ENCODE assay signal across 8 cellular contexts in the genomic region with DNA sequence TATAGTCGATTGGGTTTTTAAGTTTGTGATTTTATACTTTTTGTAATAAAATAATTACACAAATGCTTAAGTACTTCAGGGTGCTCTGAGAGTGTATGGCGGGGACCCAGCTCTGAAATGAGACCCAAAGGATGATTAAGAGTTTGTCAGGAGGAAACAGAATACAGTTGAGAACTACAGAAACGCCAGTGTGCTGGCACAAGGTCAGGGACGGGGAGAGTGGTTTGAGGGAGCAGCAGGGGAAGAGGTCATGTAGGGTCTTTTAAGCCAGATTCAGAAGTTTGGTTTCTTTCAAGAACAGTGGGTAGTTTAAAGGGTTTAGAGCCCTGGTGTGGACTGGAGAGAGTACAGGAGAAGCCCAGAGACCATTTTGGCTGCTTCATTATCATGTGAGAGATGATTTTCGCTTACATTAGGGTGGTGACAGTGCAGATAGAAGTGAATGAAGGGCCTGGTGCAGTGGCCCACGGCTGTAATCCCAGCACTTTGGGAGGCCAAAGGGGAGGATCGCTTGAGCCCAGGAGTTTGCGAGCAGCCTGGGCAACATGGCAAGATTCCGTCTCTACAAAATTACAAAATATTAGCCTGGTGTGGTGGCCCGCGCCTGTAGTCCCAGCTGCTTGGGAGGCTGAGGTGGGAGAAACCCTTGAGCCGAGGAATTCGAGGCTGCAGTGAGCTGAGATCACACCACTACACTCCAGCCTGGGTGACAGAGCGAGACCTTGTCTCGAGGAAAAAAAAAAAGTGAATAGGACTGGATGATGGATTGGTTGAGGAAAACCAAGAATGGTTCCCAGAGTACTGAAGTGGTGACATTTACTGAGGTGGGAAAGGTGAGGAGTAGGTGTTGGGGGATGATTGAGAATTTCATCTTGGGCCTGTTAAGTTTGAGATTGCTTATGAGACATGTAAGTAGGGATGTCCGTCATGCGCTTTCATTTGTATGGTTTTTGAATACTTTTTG. TPM values are rescaled to one million over a fixed set of nuclear protein-coding genes. Genes with fewer than 3 reads are reported as not detected.
DNase-seq lines count a peak whose midpoint lies in the region; ATAC-seq, FAIRE-seq and TF ChIP-seq lines count a peak whose summit lies in the region.

No MANE protein-coding gene starts in this region.

- H3K9me3 ChIP-seq in GM12878 (replicated peaks; ENCODE audit: control insufficient read depth, insufficient read depth, low read length) (no peaks in the 10 kb centered on the region), HepG2 (ENCODE audit: low read length) (no peaks in the 10 kb centered on the region), thyroid gland (no peaks in the 10 kb centered on the region)

- peak overlapping the region; percentile 78 for H3K4me3 ChIP-seq in Jurkat, Clone E6-1 (ENCODE audit: low read length)
- H3K4me3 ChIP-seq in GM12878 (peak overlapping the region; percentile 88), HepG2 (replicated peaks in 1 of 3; ENCODE audit: insufficient read depth in 1 of 3, low read depth in 2 of 3, low read length in 3 of 3) (peak overlapping the region; percentile 91 to 95 (median 92)), thyroid gland (replicated peaks in 1 of 3) (peak overlapping the region in 2 of 3 donors; percentile 45 to 74)

- TF ChIP-seq POLR2A in GM12878 (IDR thresholded peaks at IDR 0.05; ENCODE audit: low read depth, low read length) (peak; percentile 27; the same call in 1 of the 2 replicates), HepG2 (IDR thresholded peaks at IDR 0.05; ENCODE audit: insufficient read depth in 1 of 2, low read depth in 2 of 2, low read length in 2 of 2) (peak in 1 of 2 experiments; percentile 36; a peak in 1 of 4 replicates), thyroid gland (IDR thresholded peaks at IDR 0.05) (no peak)

- ATAC-seq in GM12878 (no peak), HepG2 (no peak), GM21390 (IDR thresholded peaks at IDR 0.05; ENCODE audit: unreplicated experiment) (no peak)

- in situ Hi-C loops in GM12878 (cut with MboI): no loop called here
- in situ Hi-C loops in HepG2 (cut with HindIII; ENCODE audit: extremely low pct_ligation_motif_present, low pct_unique_long_range_greater_than_20kb): loop anchor here (5.0 kb wide), 1 partner anchor 82 kb away; no protein-coding TSS in a partner anchor

- BruUV-seq in GM12878 (replicated peaks; lab: Mats Ljungman, UMichigan) (no TSS peak), HepG2 (replicated peaks; lab: Mats Ljungman, UMichigan) (no TSS peak)

- H3K4me2 ChIP-seq in GM12878 (ENCODE audit: control insufficient read depth, insufficient read depth) (peak overlapping the region; percentile 84), HepG2 (ENCODE audit: low read depth, low read length) (peak overlapping the region; percentile 96)

- intact Hi-C loops in GM12878 (cut with micrococcal nuclease; ENCODE audit: unreplicated experiment) (loop anchor here (5.0 kb wide), 1 partner anchor 207 kb away; the partner anchor contains the start of gene FAM53C), HepG2 (cut with micrococcal nuclease; ENCODE audit: unreplicated experiment) (loop anchor here (5.0 to 10.0 kb wide), 2 partner anchors 37 to 210 kb away; partner anchors contain the start of genes CDC25C and FAM53C), thyroid gland (cut with DNase I) (loop anchor here (5.0 kb wide), 1 partner anchor 92 kb away; no protein-coding TSS in a partner anchor)

- FAIRE-seq in GM12878 (lab: Jason Lieb, UNC): no peak
- no peak for FAIRE-seq in HepG2 (lab: Jason Lieb, UNC)

- SMC1A ChIA-PET in GM12878 (lab: Charles Lee; ENCODE audit: uncharacterized antibody, unreplicated experiment): interaction anchor here (0.8 to 1.5 kb wide), 7 partner anchors 16 to 94 kb away, joined by 3 to 5 read pairs (median 4); partner anchors contain the start of gene EGR1

- H3K9ac ChIP-seq in GM12878 (ENCODE audit: control insufficient read depth, insufficient read depth, low read length): peak overlapping the region; percentile 98
- peak overlapping the region; percentile 98 for H3K9ac ChIP-seq in HepG2 (ENCODE audit: insufficient read depth, low read depth, low read length)

- H4K20me1 ChIP-seq in GM12878 (ENCODE audit: control insufficient read depth, insufficient read depth) (no peaks in the 10 kb centered on the region), HepG2 (ENCODE audit: insufficient read depth, low read length) (peaks cover 23% of the 10 kb centered on the region)

- WGBS in GM12878 (ENCODE audit: insufficient coverage, insufficient replicate concordance, low lambda C conversion rate, missing lambda C conversion rate): 52% methylated on average over 17 of the region's 17 CpGs
- WGBS in HepG2 (ENCODE audit: low lambda C conversion rate): 15% methylated on average over 17 of the region's 17 CpGs
- 56 to 57% methylated on average over 17 of the region's 17 CpGs for WGBS in thyroid gland, 2 donors

- TF ChIP-seq CTCF in GM12878 (IDR thresholded peaks at IDR 0.05 in 2 of 3, conservative IDR thresholded peaks at IDR 0.05 in 1 of 3; ENCODE audit: control insufficient read depth in 2 of 3, extremely low read depth in 1 of 3, insufficient read depth in 1 of 3, low read depth in 3 of 3, low read length in 3 of 3) (no peak), HepG2 (CRISPR knock-in tag; IDR thresholded peaks at IDR 0.05) (no peak), thyroid gland (IDR thresholded peaks at IDR 0.05) (no peak)

- no peaks in the 10 kb centered on the region for H3K27me3 ChIP-seq in GM12878 (replicated peaks in 1 of 2; ENCODE audit: control insufficient read depth in 2 of 2, insufficient read depth in 2 of 2, low read length in 1 of 2)
- no peaks in the 10 kb centered on the region; a peak in 1 of 5 replicates for H3K27me3 ChIP-seq in HepG2 (ENCODE audit: control insufficient read depth in 1 of 2, insufficient read depth in 2 of 2, low read length in 2 of 2)
- H3K27me3 ChIP-seq in thyroid gland: no peaks in the 10 kb centered on the region

- DNase-seq in AG20443 (ENCODE audit: low spot score) (peak; percentile 34), GM12878 (ENCODE audit: low read depth, low spot score) (no peak), HepG2 (ENCODE audit: low spot score) (no peak), thyroid gland (peak; percentile 12 to 16), HuH-7.5 (ENCODE audit: low spot score) (no peak), NCI-H524 treated with DMSO at 0.1 percent for 48 hours (lab: John Stamatoyannopoulos, UW) (no peak)
- no peak for DNase-seq in Jurkat, Clone E6-1 (ENCODE audit: low read depth, low spot score)

- RAD21 ChIA-PET in GM12878 (lab: Charles Lee; ENCODE audit: unreplicated experiment): interaction anchor here (0.9 to 2.0 kb wide), 4 partner anchors 31 to 475 kb away, joined by 3 to 16 read pairs (median 8); partner anchors contain the start of genes EGR1 and HSPA9

- POLR2A ChIA-PET in GM12878 (lab: Charles Lee) (interaction anchor here (0.6 to 3.4 kb wide), 10 partner anchors 14 to 732 kb away, joined by 3 to 26 read pairs (median 4); partner anchors contain the start of genes EGR1 and HSPA9), HepG2 (lab: Yijun Ruan, JAX) (interaction anchor here (1.4 to 4.1 kb wide), 13 partner anchors 9 to 193 kb away, joined by 3 to 33 read pairs (median 10); partner anchors contain the start of genes EGR1 and HSPA9)

- no peaks in the 10 kb centered on the region; a peak in 1 of 4 replicates for H3K36me3 ChIP-seq in GM12878 (ENCODE audit: control insufficient read depth in 2 of 2, insufficient read depth in 2 of 2, low read length in 1 of 2)
- no peaks in the 10 kb centered on the region; a peak in 1 of 5 replicates for H3K36me3 ChIP-seq in HepG2 (replicated peaks in 1 of 2; ENCODE audit: control insufficient read depth in 1 of 2, insufficient read depth in 2 of 2, low read length in 2 of 2)
- no peaks in the 10 kb centered on the region for H3K36me3 ChIP-seq in thyroid gland

- peaks cover 17% of the 10 kb centered on the region for H3K4me1 ChIP-seq in GM12878 (ENCODE audit: control insufficient read depth, insufficient read depth, low read length)
- H3K4me1 ChIP-seq in HepG2 (ENCODE audit: insufficient read depth, low read length): peaks cover 63% of the 10 kb centered on the region
- H3K4me1 ChIP-seq in thyroid gland: peaks cover 34 to 43% of the 10 kb centered on the region in 2 donors

- TF ChIP-seq EP300 in GM12878 (IDR thresholded peaks at IDR 0.05; ENCODE audit: borderline replicate concordance in 1 of 2, control insufficient read depth in 1 of 2, low read depth in 2 of 2, low read length in 2 of 2) (no peak), HepG2 (IDR thresholded peaks at IDR 0.05; ENCODE audit: low read depth in 2 of 2, low read length in 2 of 2) (no peak), HepG2 (CRISPR knock-in tag; IDR thresholded peaks at IDR 0.05; ENCODE audit: borderline replicate concordance) (no peak)

- no peak for TF ChIP-seq RAD21 in GM12878 (IDR thresholded peaks at IDR 0.05; ENCODE audit: insufficient read depth, low read depth, low read length)
- no peak for TF ChIP-seq RAD21 in HepG2 (CRISPR knock-in tag; IDR thresholded peaks at IDR 0.05)

- peaks cover 83% of the 10 kb centered on the region for H3K79me2 ChIP-seq in GM12878 (ENCODE audit: control insufficient read depth, insufficient read depth, low read length)
- peaks cover 85% of the 10 kb centered on the region for H3K79me2 ChIP-seq in HepG2 (ENCODE audit: insufficient read depth, low read length)

- CTCF ChIA-PET in GM12878 (lab: Yijun Ruan, JAX): interaction anchor here (1.0 to 2.4 kb wide), 10 partner anchors 9 to 199 kb away, joined by 3 to 13 read pairs (median 4); partner anchors contain the start of genes HSPA9 and KDM3B
- CTCF ChIA-PET in HepG2 (lab: Yijun Ruan, JAX; ENCODE audit: low intra/inter-chr PET ratio, low total read pairs): no interaction called here

- H2AFZ ChIP-seq in GM12878 (ENCODE audit: control insufficient read depth, low read depth, low read length) (no peak overlapping the region), HepG2 (ENCODE audit: low read length) (no peak overlapping the region)

- H3K27ac ChIP-seq in GM12878 (ENCODE audit: control insufficient read depth, insufficient read depth): peak overlapping the region; percentile 100
- peak overlapping the region; percentile 98 for H3K27ac ChIP-seq in HepG2 (ENCODE audit: extremely low read length, insufficient read depth, low read length)
- H3K27ac ChIP-seq in thyroid gland: peak overlapping the region; percentile 84 to 99 (median 98)

RNA-seq across cellular contexts. Expression of gene ETF1, which starts 1.4 kb away (rescaled TPM):
- 89.6 TPM for polyA plus RNA-seq in Jurkat, Clone E6-1 (2012; ENCODE audit: insufficient read depth, insufficient read length)
- total RNA-seq in GM12878 (2013; cell fraction: nucleolus; rRNA removed): 30.4 and 34.7 TPM in 2 replicates
- total RNA-seq in GM12878 (2014; rRNA removed) (98.2 and 109 TPM in 2 replicates), GM12878 (2014; rRNA removed; fragmentation: Illumina TruSeq; extraction: Trizol) (110 and 128 TPM in 2 replicates), GM12878 (2021) (130 and 138 TPM in 2 replicates), HepG2 (2016; rRNA removed; fragmentation: Illumina TruSeq; extraction: Trizol) (184 and 270 TPM in 2 replicates), thyroid gland (10 to 100 TPM; 64.9 to 84.9 (median 80.4) TPM)
- polyA plus RNA-seq in GM12878 (2011; ENCODE audit: low read depth): 45.0 TPM
- polyA plus RNA-seq in GM12878 (2011; rRNA removed) (77.4 and 106 TPM in 2 replicates), GM12878 (2014; fragmentation: Illumina TruSeq; extraction: Trizol) (145 and 187 TPM in 2 replicates), GM12878 (2014; fragmentation: Nextera tagmentation; extraction: Ambion mirVana) (10 to 100 TPM; 29.8 to 44.9 TPM), GM12878 (2014; rRNA removed) (84.5 and 123 TPM in 2 replicates), GM12878 (2016; fragmentation: Nextera tagmentation; extraction: Ambion mirVana) (100 to 1,000 TPM; 106 to 111 TPM), HepG2 (2011; rRNA removed) (45.3 and 52.1 TPM in 2 replicates)
- 38.1 and 39.0 TPM in 2 replicates for polyA plus RNA-seq in GM12878 (2011; cell fraction: cytosol; rRNA removed)
- 31.6 and 37.7 TPM in 2 replicates for polyA plus RNA-seq in GM12878 (2011; cell fraction: nucleus; rRNA removed)
- polyA plus RNA-seq in GM12878 (2012): 51.8 and 57.1 TPM in 2 replicates
- polyA minus RNA-seq in GM12878 (2011; rRNA and poly(A)+ RNA removed): 72.4 and 95.8 TPM in 2 replicates
- polyA minus RNA-seq in GM12878 (2011; cell fraction: cytosol; rRNA and poly(A)+ RNA removed): 24.5 and 33.8 TPM in 2 replicates
- polyA minus RNA-seq in GM12878 (2011; cell fraction: nucleus; rRNA and poly(A)+ RNA removed): 15.0 and 19.1 TPM in 2 replicates
- total RNA-seq in HepG2 (2016; cell fraction: cytosol; rRNA removed; fragmentation: Illumina TruSeq; extraction: Trizol; ENCODE audit: low read depth): 51.8 and 53.7 TPM in 2 replicates
- 190 and 264 TPM in 2 replicates for total RNA-seq in HepG2 (2016; cell fraction: insoluble cytoplasmic fraction; rRNA removed; fragmentation: Illumina TruSeq; extraction: Trizol)
- 150 and 153 TPM in 2 replicates for total RNA-seq in HepG2 (2016; cell fraction: membrane; rRNA removed; fragmentation: Illumina TruSeq; extraction: Trizol)
- total RNA-seq in HepG2 (2016; cell fraction: nucleus; rRNA removed; fragmentation: Illumina TruSeq; extraction: Trizol): 90.0 and 98.4 TPM in 2 replicates
- 30.2 and 38.0 TPM in 2 replicates for polyA plus RNA-seq in HepG2 (2011; cell fraction: cytosol; rRNA removed)
- polyA plus RNA-seq in HepG2 (2011; cell fraction: nucleus; rRNA removed): 22.1 and 27.0 TPM in 2 replicates
- polyA plus RNA-seq in HepG2 (2012): 73.5 and 77.9 TPM in 2 replicates
- polyA plus RNA-seq in HepG2 (2016; cell fraction: cytosol; fragmentation: Illumina TruSeq; extraction: Trizol; ENCODE audit: low read depth): 58.4 and 64.0 TPM in 2 replicates
- polyA plus RNA-seq in HepG2 (2016; cell fraction: insoluble cytoplasmic fraction; fragmentation: Illumina TruSeq; extraction: Trizol; ENCODE audit: low read depth): 240 and 256 TPM in 2 replicates
- polyA plus RNA-seq in HepG2 (2016; cell fraction: membrane; fragmentation: Illumina TruSeq; extraction: Trizol; ENCODE audit: low read depth): 110 and 111 TPM in 2 replicates
- 129 and 137 TPM in 2 replicates for polyA plus RNA-seq in HepG2 (2016; cell fraction: nucleus; fragmentation: Illumina TruSeq; extraction: Trizol; ENCODE audit: insufficient read depth, low read depth)
- 28.2 and 68.1 TPM in 2 replicates for polyA minus RNA-seq in HepG2 (2011; rRNA and poly(A)+ RNA removed; ENCODE audit: low replicate concordance)
- polyA minus RNA-seq in HepG2 (2011; cell fraction: cytosol; rRNA and poly(A)+ RNA removed): 50.5 and 61.1 TPM in 2 replicates
- 51.4 and 66.6 TPM in 2 replicates for polyA minus RNA-seq in HepG2 (2011; cell fraction: nucleus; rRNA and poly(A)+ RNA removed)

RNA-seq across cellular contexts. Expression of gene HSPA9, which starts 30.7 kb away (rescaled TPM):
- 365 TPM for polyA plus RNA-seq in Jurkat, Clone E6-1 (2012; ENCODE audit: insufficient read depth, insufficient read length)
- total RNA-seq in GM12878 (2013; cell fraction: nucleolus; rRNA removed): 198 and 218 TPM in 2 replicates
- total RNA-seq in GM12878 (2014; rRNA removed) (412 and 440 TPM in 2 replicates), GM12878 (2014; rRNA removed; fragmentation: Illumina TruSeq; extraction: Trizol) (386 and 395 TPM in 2 replicates), GM12878 (2021) (307 and 347 TPM in 2 replicates), HepG2 (2016; rRNA removed; fragmentation: Illumina TruSeq; extraction: Trizol) (478 and 735 TPM in 2 replicates), thyroid gland (100 to 1,000 TPM; 253 to 556 (median 406) TPM)
- polyA plus RNA-seq in GM12878 (2011; ENCODE audit: low read depth): 185 TPM
- polyA plus RNA-seq in GM12878 (2011; rRNA removed) (253 and 311 TPM in 2 replicates), GM12878 (2014; fragmentation: Illumina TruSeq; extraction: Trizol) (357 and 449 TPM in 2 replicates), GM12878 (2014; fragmentation: Nextera tagmentation; extraction: Ambion mirVana) (100 to 1,000 TPM; 145 to 294 TPM), GM12878 (2014; rRNA removed) (329 and 337 TPM in 2 replicates), GM12878 (2016; fragmentation: Nextera tagmentation; extraction: Ambion mirVana) (100 to 1,000 TPM; 440 to 455 TPM), HepG2 (2011; rRNA removed) (165 and 187 TPM in 2 replicates)
- polyA plus RNA-seq in GM12878 (2011; cell fraction: cytosol; rRNA removed): 199 and 201 TPM in 2 replicates
- 151 and 212 TPM in 2 replicates for polyA plus RNA-seq in GM12878 (2011; cell fraction: nucleus; rRNA removed)
- polyA plus RNA-seq in GM12878 (2012): 147 and 164 TPM in 2 replicates
- 326 and 330 TPM in 2 replicates for polyA minus RNA-seq in GM12878 (2011; rRNA and poly(A)+ RNA removed)
- 143 and 157 TPM in 2 replicates for polyA minus RNA-seq in GM12878 (2011; cell fraction: cytosol; rRNA and poly(A)+ RNA removed)
- 87.9 and 144 TPM in 2 replicates for polyA minus RNA-seq in GM12878 (2011; cell fraction: nucleus; rRNA and poly(A)+ RNA removed)
- total RNA-seq in HepG2 (2016; cell fraction: cytosol; rRNA removed; fragmentation: Illumina TruSeq; extraction: Trizol; ENCODE audit: low read depth): 60.7 and 67.1 TPM in 2 replicates
- 492 and 742 TPM in 2 replicates for total RNA-seq in HepG2 (2016; cell fraction: insoluble cytoplasmic fraction; rRNA removed; fragmentation: Illumina TruSeq; extraction: Trizol)
- total RNA-seq in HepG2 (2016; cell fraction: membrane; rRNA removed; fragmentation: Illumina TruSeq; extraction: Trizol): 128 and 136 TPM in 2 replicates
- 233 and 239 TPM in 2 replicates for total RNA-seq in HepG2 (2016; cell fraction: nucleus; rRNA removed; fragmentation: Illumina TruSeq; extraction: Trizol)
- polyA plus RNA-seq in HepG2 (2011; cell fraction: cytosol; rRNA removed): 153 and 171 TPM in 2 replicates
- 105 and 119 TPM in 2 replicates for polyA plus RNA-seq in HepG2 (2011; cell fraction: nucleus; rRNA removed)
- 281 and 405 TPM in 2 replicates for polyA plus RNA-seq in HepG2 (2012)
- 26.8 and 33.1 TPM in 2 replicates for polyA plus RNA-seq in HepG2 (2016; cell fraction: cytosol; fragmentation: Illumina TruSeq; extraction: Trizol; ENCODE audit: low read depth)
- polyA plus RNA-seq in HepG2 (2016; cell fraction: insoluble cytoplasmic fraction; fragmentation: Illumina TruSeq; extraction: Trizol; ENCODE audit: low read depth): 585 and 612 TPM in 2 replicates
- 74.1 and 78.6 TPM in 2 replicates for polyA plus RNA-seq in HepG2 (2016; cell fraction: membrane; fragmentation: Illumina TruSeq; extraction: Trizol; ENCODE audit: low read depth)
- 287 and 304 TPM in 2 replicates for polyA plus RNA-seq in HepG2 (2016; cell fraction: nucleus; fragmentation: Illumina TruSeq; extraction: Trizol; ENCODE audit: insufficient read depth, low read depth)
- polyA minus RNA-seq in HepG2 (2011; rRNA and poly(A)+ RNA removed; ENCODE audit: low replicate concordance): 402 and 449 TPM in 2 replicates
- polyA minus RNA-seq in HepG2 (2011; cell fraction: cytosol; rRNA and poly(A)+ RNA removed): 171 and 204 TPM in 2 replicates
- 196 and 222 TPM in 2 replicates for polyA minus RNA-seq in HepG2 (2011; cell fraction: nucleus; rRNA and poly(A)+ RNA removed)

Comparison
In these comparisons a context has a peak if more than half of its experiments do, and no peak if none do; other contexts are left out.
1. DNase-seq: peak in AG20443 (single experiment) and thyroid gland (2 of 2); none in Jurkat, Clone E6-1 (single experiment), GM12878 (single experiment), HepG2 (single experiment), HuH-7.5 (single experiment) and NCI-H524 treated with DMSO at 0.1 percent for 48 hours (single experiment).
2. Peak in every context shown above with its lines, with median percentiles within 50 percentile points of each other: H3K4me3 ChIP-seq and H3K27ac ChIP-seq.